ENCODE assay signal across 8 cellular contexts in genomic region chr1:16534829-16535456, GRCh38. TPM values are rescaled to one million over a fixed set of nuclear protein-coding genes. Genes with fewer than 3 reads are reported as not detected.
A peak's percentile ranks its signal among the peaks of the same experiment; 100 is the strongest.
DNase-seq lines count a peak whose midpoint lies in the region; ATAC-seq and TF ChIP-seq lines count a peak whose summit lies in the region.
"Not testable (repeated sequence)": the region's sequence is repeated elsewhere in the genome, so short reads cannot be mapped to it uniquely, and the experiment has no call there.

No MANE protein-coding gene starts in this region.

- in situ Hi-C loops in brain microvascular endothelial cell (cut with HindIII; ENCODE audit: low pct_ligation_motif_present, low sequenced_read_pairs), result not testable (repeated sequence)

- TF ChIP-seq CTCF in LNCaP clone FGC (IDR thresholded peaks at IDR 0.05; ENCODE audit: control insufficient read depth, extremely low read depth, insufficient read depth); brain microvascular endothelial cell (IDR thresholded peaks at IDR 0.05; ENCODE audit: low read depth, low read length, missing control alignments); thoracic aorta (IDR thresholded peaks at IDR 0.05): not testable (repeated sequence)

- not testable (repeated sequence) for H3K27ac ChIP-seq in brain microvascular endothelial cell, thoracic aorta

- not testable (repeated sequence) for H3K36me3 ChIP-seq in brain microvascular endothelial cell (replicated peaks); thoracic aorta

- H3K4me3 ChIP-seq in LNCaP clone FGC (ENCODE audit: low read depth, low read length), result not testable (repeated sequence)
- peak overlapping the region; percentile 54 for H3K4me3 ChIP-seq in brain microvascular endothelial cell (ENCODE audit: low read depth, low read length)
- peak overlapping the region; percentile 22 for H3K4me3 ChIP-seq in thoracic aorta

- intact Hi-C loops in sciatic nerve (cut with DNase I), result not testable (repeated sequence)

- H3K9me3 ChIP-seq in thoracic aorta, result not testable (repeated sequence)

- DNase-seq in DMS53 (lab: John Stamatoyannopoulos, UW) (peak; percentile 86), LNCaP clone FGC (ENCODE audit: low read depth) (peak; percentile 32), brain microvascular endothelial cell (peak; percentile 89), glomerular visceral epithelial cell (ENCODE audit: extremely low spot score) (peak; percentile 43), lung microvascular endothelial cell (ENCODE audit: low read depth in 2 of 2) (peak; percentile 10 to 30), sciatic nerve (ENCODE audit: low spot score) (peak; percentile 83)
- DNase-seq in activated CD4-positive, alpha-beta T cell treated with anti-CD3 and anti-CD28 coated beads, Interleukin-2, amount 50 U/mL, for 48 hours, result peak; percentile 69 to 75
- DNase-seq in thoracic aorta (ENCODE audit: low spot score), result not testable (repeated sequence)

- peak; percentile 94 for ATAC-seq in sciatic nerve
- peak; percentile 24 for ATAC-seq in thoracic aorta (ENCODE audit: insufficient number of reproducible peaks, low FRiP score, low read depth)

- H3K27me3 ChIP-seq in brain microvascular endothelial cell (replicated peaks); thoracic aorta (replicated peaks; ENCODE audit: insufficient read depth): not testable (repeated sequence)

- H3K4me1 ChIP-seq in thoracic aorta (ENCODE audit: control insufficient read depth in 1 of 2, low read depth in 2 of 2), result not testable (repeated sequence)

RNA-seq across cellular contexts. Expression of gene RNU1-1, which starts 20.9 kb away (rescaled TPM):
- total RNA-seq in lung microvascular endothelial cell (under 0.01 and 5,258 TPM in 2 replicates), sciatic nerve (13,769 TPM), thoracic aorta (under 1 TPM; under 0.01 TPM)
